Comparison of ENCODE assay signal across 9 cellular contexts in genomic region chr1:180923024-180923841, GRCh38.
A peak's percentile ranks its signal among the peaks of the same experiment; 100 is the strongest.
DNase-seq lines count a peak whose midpoint lies in the region; ATAC-seq and TF ChIP-seq lines count a peak whose summit lies in the region.
"Had no signal": no experiment of that assay in that cellular context is flagged by ENCODE, and none has a peak within 500 bp of the region (broad histone marks: within the 10 kb centered on the region; RNA-seq: fewer than 3 reads in every experiment).

No MANE protein-coding gene starts in this region.

- H3K9me3 Mint-ChIP-seq in nephron, result no peaks in the 10 kb centered on the region

- peak overlapping the region; percentile 10 to 55 (median 43) for H3K27ac Mint-ChIP-seq in nephron

- H3K4me1 Mint-ChIP-seq in nephron, result peaks cover 63% of the 10 kb centered on the region

- no peak for TF ChIP-seq CTCF in nephron (IDR thresholded peaks at IDR 0.05; ENCODE audit: unreplicated experiment in 3 of 3)

- peak overlapping the region in 2 of 3 experiments; percentile 7 to 20 for H3K4me3 Mint-ChIP-seq in nephron

- peaks cover 14% of the 10 kb centered on the region for H3K27me3 Mint-ChIP-seq in nephron (ENCODE audit: low read depth)

- DNase-seq in MV-4-11 (lab: John Stamatoyannopoulos, UW) (peak; percentile 58), ecto neural progenitor cell (ENCODE audit: low spot score) (peak; percentile 84), NCI-H1092 treated with DMSO at 0.1 percent for 48 hours (lab: John Stamatoyannopoulos, UW) (no peak), NCI-H1417 (lab: John Stamatoyannopoulos, UW) (no peak)
- no peak for DNase-seq in activated CD8-positive, alpha-beta memory T cell treated with anti-CD3 and anti-CD28 coated beads, Interleukin-2, amount 50 U/mL, for 4 hours
- DNase-seq: GF-D8 had no signal

- peak; percentile 36 for ATAC-seq in GM18907 (IDR thresholded peaks at IDR 0.05; ENCODE audit: unreplicated experiment)
- no peak for ATAC-seq in HG03442 (IDR thresholded peaks at IDR 0.05; ENCODE audit: unreplicated experiment)

- peaks cover 8% of the 10 kb centered on the region for H3K36me3 Mint-ChIP-seq in nephron (ENCODE audit: low read depth)

Comparison
In these comparisons a context has a peak if more than half of its experiments do, and no peak if none do; other contexts are left out.
1. DNase-seq: peak in MV-4-11 (single experiment) and ecto neural progenitor cell (single experiment); none in activated CD8-positive, alpha-beta memory T cell treated with anti-CD3 and anti-CD28 coated beads, Interleukin-2, amount 50 U/mL, for 4 hours (single experiment), NCI-H1092 treated with DMSO at 0.1 percent for 48 hours (single experiment) and NCI-H1417 (0 of 3).